ENCODE assay signal across 9 cellular contexts in genomic region chr2:71742953-71743601, GRCh38.
DNase-seq lines count a peak whose midpoint lies in the region; ATAC-seq, FAIRE-seq and TF ChIP-seq lines count a peak whose summit lies in the region.
"Had no signal": no experiment of that assay in that cellular context is flagged by ENCODE, and none has a peak within 500 bp of the region (broad histone marks: within the 10 kb centered on the region; RNA-seq: fewer than 3 reads in every experiment).

No MANE protein-coding gene starts in this region.

- H3K4me1 ChIP-seq in endothelial cell of umbilical vein (ENCODE audit: control insufficient read depth, extremely low read depth, insufficient read depth, low read length): peaks cover 40% of the 10 kb centered on the region

- dilution Hi-C loops in endothelial cell of umbilical vein (cut with MboI; ENCODE audit: extremely low pct_ligation_motif_present, low sequenced_read_pairs): no loop called here

- H3K27ac ChIP-seq in endothelial cell of umbilical vein (ENCODE audit: insufficient read depth, low read depth, low read length): peak overlapping the region; percentile 72

- no peaks in the 10 kb centered on the region for H3K79me2 ChIP-seq in endothelial cell of umbilical vein (ENCODE audit: control insufficient read depth, insufficient read depth, low read length)

- TF ChIP-seq CTCF in AG04449 (IDR thresholded peaks at IDR 0.05; ENCODE audit: insufficient read depth, low read length, missing control alignments): no peak
- TF ChIP-seq CTCF in endothelial cell of umbilical vein (IDR thresholded peaks at IDR 0.05; ENCODE audit: extremely low read depth in 1 of 2, insufficient read depth in 1 of 2, low read depth in 1 of 2, low read length in 2 of 2): no peak

- H3K27me3 Mint-ChIP-seq in activated T-helper 17 cell treated with anti-CD3 and anti-CD28 coated beads, Interleukin-2, amount 50 U/mL, for 72 hours: peaks cover 19% of the 10 kb centered on the region

- POLR2A ChIA-PET in AG04449 (lab: Yijun Ruan, JAX) (no interaction called here), endothelial cell of umbilical vein (lab: Charles Lee) (no interaction called here)

- FAIRE-seq in endothelial cell of umbilical vein (lab: Jason Lieb, UNC): peak; percentile 86
- FAIRE-seq in GM12892 (lab: Jason Lieb, UNC): no peak

- CTCF ChIA-PET in AG04449 (lab: Yijun Ruan, JAX): no interaction called here
- CTCF ChIA-PET in endothelial cell of umbilical vein (lab: Charles Lee): interaction anchor here (0.9 kb wide), 1 partner anchor 51 kb away, joined by 3 read pairs; no protein-coding TSS in a partner anchor

- intact Hi-C loops in endothelial cell of umbilical vein (cut with micrococcal nuclease): loop anchor here (2.0 kb wide), 1 partner anchor 26 kb away; no protein-coding TSS in a partner anchor

- no peak overlapping the region for H3K4me3 Mint-ChIP-seq in activated T-helper 17 cell treated with anti-CD3 and anti-CD28 coated beads, Interleukin-2, amount 50 U/mL, for 72 hours

- no peaks in the 10 kb centered on the region for H3K36me3 ChIP-seq in endothelial cell of umbilical vein (ENCODE audit: control insufficient read depth in 2 of 2, extremely low read depth in 1 of 2, insufficient read depth in 2 of 2, low read length in 2 of 2)

- no peaks in the 10 kb centered on the region for H3K4me1 Mint-ChIP-seq in activated T-helper 17 cell treated with anti-CD3 and anti-CD28 coated beads, Interleukin-2, amount 50 U/mL, for 72 hours

- TF ChIP-seq POLR2A in endothelial cell of umbilical vein (IDR thresholded peaks at IDR 0.05; ENCODE audit: low read depth, low read length) (no peak), GM12892 (IDR thresholded peaks at IDR 0.05; ENCODE audit: low read depth, low read length) (no peak)

- H3K9ac ChIP-seq in endothelial cell of umbilical vein (replicated peaks; ENCODE audit: extremely low read depth, insufficient read depth, low read length): peak overlapping the region; percentile 8

- no peaks in the 10 kb centered on the region for H4K20me1 ChIP-seq in endothelial cell of umbilical vein (replicated peaks; ENCODE audit: control insufficient read depth, extremely low read depth, insufficient read depth, low read length)

- no peak overlapping the region for H3K27ac Mint-ChIP-seq in activated T-helper 17 cell treated with anti-CD3 and anti-CD28 coated beads, Interleukin-2, amount 50 U/mL, for 72 hours

- H3K36me3 Mint-ChIP-seq in activated T-helper 17 cell treated with anti-CD3 and anti-CD28 coated beads, Interleukin-2, amount 50 U/mL, for 72 hours (ENCODE audit: low read depth): no peaks in the 10 kb centered on the region

- H3K27me3 ChIP-seq in endothelial cell of umbilical vein (ENCODE audit: control insufficient read depth in 2 of 2, insufficient read depth in 2 of 2, low read length in 2 of 2): peaks cover 0 to 2% of the 10 kb centered on the region in 2 experiments

- H3K9me1 ChIP-seq in endothelial cell of umbilical vein (replicated peaks; ENCODE audit: control insufficient read depth, extremely low read depth, insufficient read depth, low read length): no peaks in the 10 kb centered on the region

- H2AFZ ChIP-seq in endothelial cell of umbilical vein (ENCODE audit: low read depth, low read length): peak overlapping the region; percentile 75

- ATAC-seq in activated T-helper 17 cell treated with anti-CD3 and anti-CD28 coated beads, Interleukin-2, amount 50 U/mL, for 72 hours (replicated peaks): no peak

- no peaks in the 10 kb centered on the region for H3K9me3 ChIP-seq in endothelial cell of umbilical vein (replicated peaks; ENCODE audit: control insufficient read depth, insufficient read depth, low read length)

- H3K4me3 ChIP-seq in AG04449 (ENCODE audit: low read depth, low read length) (no peak overlapping the region), endothelial cell of umbilical vein (replicated peaks in 1 of 3; ENCODE audit: insufficient read depth in 1 of 3, low read depth in 1 of 3, low read length in 3 of 3) (no peak overlapping the region)

- DNase-seq in AG04449 (ENCODE audit: low read depth, low spot score): peak; percentile 37
- peak; percentile 98 for DNase-seq in M059J (ENCODE audit: low read depth)
- peak; percentile 96 for DNase-seq in endothelial cell of umbilical vein (ENCODE audit: low read depth, low spot score)
- peak; percentile 83 for DNase-seq in myocyte (ENCODE audit: low read depth)
- no peak for DNase-seq in activated T-cell treated with anti-CD3 and anti-CD28 coated beads, Interleukin-2, amount 50 U/mL, for 48 hours
- no peak for DNase-seq in Kasumi-1 (lab: John Stamatoyannopoulos, UW)
- no peak for DNase-seq in GM12892 (ENCODE audit: insufficient read length)
- DNase-seq: DND-41 had no signal

- peak overlapping the region; percentile 24 for H3K4me2 ChIP-seq in endothelial cell of umbilical vein (ENCODE audit: insufficient read depth, low read length)

- no TSS peak for BruUV-seq in endothelial cell of umbilical vein (replicated peaks; lab: Mats Ljungman, UMichigan)

- peaks cover 6% of the 10 kb centered on the region for H3K9me3 Mint-ChIP-seq in activated T-helper 17 cell treated with anti-CD3 and anti-CD28 coated beads, Interleukin-2, amount 50 U/mL, for 72 hours

TF ChIP-seq in endothelial cell of umbilical vein, 7 proteins besides CTCF, POLR2A, EP300 and RAD21:
- TF ChIP-seq MYC (IDR thresholded peaks at IDR 0.05; ENCODE audit: low read depth, low read length) (no peak), EZH2 (IDR thresholded peaks at IDR 0.05; ENCODE audit: borderline replicate concordance, low read depth, low read length, severe bottlenecking) (no peak), FOS (IDR thresholded peaks at IDR 0.05; ENCODE audit: borderline replicate concordance, insufficient read depth, low read length) (peak; percentile 97), JUN (IDR thresholded peaks at IDR 0.05; ENCODE audit: borderline replicate concordance, insufficient read depth, insufficient read length, low read depth) (peak; percentile 88), GATA2 (IDR thresholded peaks at IDR 0.05; ENCODE audit: insufficient read depth, insufficient read length, low read depth, low read length) (peak; percentile 28), MAX (IDR thresholded peaks at IDR 0.05; ENCODE audit: insufficient read depth, insufficient read length) (no peak), POLR2AphosphoS5 (IDR thresholded peaks at IDR 0.05; ENCODE audit: insufficient read depth, low read depth, low read length) (peak; percentile 67)

Comparison
In these comparisons a context has a peak if more than half of its experiments do, and no peak if none do; other contexts are left out.
1. DNase-seq: peak in AG04449 (single experiment), M059J (single experiment), endothelial cell of umbilical vein (single experiment) and myocyte (single experiment); none in activated T-cell treated with anti-CD3 and anti-CD28 coated beads, Interleukin-2, amount 50 U/mL, for 48 hours (0 of 2), Kasumi-1 (0 of 2) and GM12892 (single experiment).